In genomic region chr4:110163327-110164070, GRCh38 we compare ENCODE assay signal across 1 cellular context.
TF ChIP-seq lines count a peak whose summit lies in the region.

No MANE protein-coding gene starts in this region.

TF ChIP-seq in HEK293, 187 proteins besides CTCF, POLR2A, EP300 and RAD21 (continued from another document):
- TF ChIP-seq HIC1 (tag by site-specific recombination; IDR thresholded peaks at IDR 0.05): 0 out of 2 replicates have a peak, but pooled peaks have one; percentile 13
- no peak for TF ChIP-seq ZNF433 (tag by site-specific recombination; IDR thresholded peaks at IDR 0.05; ENCODE audit: low read depth)
- 0 out of 2 replicates have a peak, but pooled peaks have one; percentile 16 for TF ChIP-seq PRDM6 (tag by site-specific recombination; IDR thresholded peaks at IDR 0.05)
- no peak for TF ChIP-seq ZNF677 (tag by site-specific recombination; IDR thresholded peaks at IDR 0.05)
- peak; percentile 35; the same call in 1 of the 2 replicates for TF ChIP-seq ZXDB (tag by site-specific recombination; IDR thresholded peaks at IDR 0.05)
- TF ChIP-seq ZNF785 (tag by site-specific recombination; IDR thresholded peaks at IDR 0.05): no peak
- no peak for TF ChIP-seq ZNF426 (tag by site-specific recombination; IDR thresholded peaks at IDR 0.05)
- TF ChIP-seq ELK4 (IDR thresholded peaks at IDR 0.05; ENCODE audit: borderline replicate concordance, low read depth, low read length): no peak
- TF ChIP-seq YY2 (tag by site-specific recombination; IDR thresholded peaks at IDR 0.05): no peak
- no peak for TF ChIP-seq ZBTB48 (tag by site-specific recombination; IDR thresholded peaks at IDR 0.05)
- no peak for TF ChIP-seq PBX3 (CRISPR knock-in tag; IDR thresholded peaks at IDR 0.05)
- no peak for TF ChIP-seq ZNF37A (tag by site-specific recombination; IDR thresholded peaks at IDR 0.05)
- no peak for TF ChIP-seq HOXA7 (CRISPR knock-in tag; IDR thresholded peaks at IDR 0.05; ENCODE audit: borderline replicate concordance)
- no peak for TF ChIP-seq ZNF184 (tag by site-specific recombination; IDR thresholded peaks at IDR 0.05)
- TF ChIP-seq ZNF10 (tag by site-specific recombination; IDR thresholded peaks at IDR 0.05): peak; percentile 89
- TF ChIP-seq ZNF555 (tag by site-specific recombination; conservative IDR thresholded peaks at IDR 0.05): no peak
- no peak for TF ChIP-seq ZBTB26 (tag by site-specific recombination; optimal IDR thresholded peaks at IDR 0.05)
- TF ChIP-seq ZNF529 (tag by site-specific recombination; IDR thresholded peaks at IDR 0.05; ENCODE audit: insufficient replicate concordance): no peak
- TF ChIP-seq PRDM1 (tag by site-specific recombination; IDR thresholded peaks at IDR 0.05): peak; percentile 46; the same call in 1 of the 2 replicates
- peak; percentile 53 for TF ChIP-seq ZNF341 (tag by site-specific recombination; IDR thresholded peaks at IDR 0.05; ENCODE audit: low read depth)
- TF ChIP-seq ZNF202 (tag by site-specific recombination; IDR thresholded peaks at IDR 0.05; ENCODE audit: borderline replicate concordance): no peak
- no peak for TF ChIP-seq AEBP2 (tag by site-specific recombination; IDR thresholded peaks at IDR 0.05; ENCODE audit: borderline replicate concordance)
- no peak for TF ChIP-seq ZNF48 (tag by site-specific recombination; IDR thresholded peaks at IDR 0.05)
